Comparison of ENCODE assay signal across 9 cellular contexts in the genomic region with DNA sequence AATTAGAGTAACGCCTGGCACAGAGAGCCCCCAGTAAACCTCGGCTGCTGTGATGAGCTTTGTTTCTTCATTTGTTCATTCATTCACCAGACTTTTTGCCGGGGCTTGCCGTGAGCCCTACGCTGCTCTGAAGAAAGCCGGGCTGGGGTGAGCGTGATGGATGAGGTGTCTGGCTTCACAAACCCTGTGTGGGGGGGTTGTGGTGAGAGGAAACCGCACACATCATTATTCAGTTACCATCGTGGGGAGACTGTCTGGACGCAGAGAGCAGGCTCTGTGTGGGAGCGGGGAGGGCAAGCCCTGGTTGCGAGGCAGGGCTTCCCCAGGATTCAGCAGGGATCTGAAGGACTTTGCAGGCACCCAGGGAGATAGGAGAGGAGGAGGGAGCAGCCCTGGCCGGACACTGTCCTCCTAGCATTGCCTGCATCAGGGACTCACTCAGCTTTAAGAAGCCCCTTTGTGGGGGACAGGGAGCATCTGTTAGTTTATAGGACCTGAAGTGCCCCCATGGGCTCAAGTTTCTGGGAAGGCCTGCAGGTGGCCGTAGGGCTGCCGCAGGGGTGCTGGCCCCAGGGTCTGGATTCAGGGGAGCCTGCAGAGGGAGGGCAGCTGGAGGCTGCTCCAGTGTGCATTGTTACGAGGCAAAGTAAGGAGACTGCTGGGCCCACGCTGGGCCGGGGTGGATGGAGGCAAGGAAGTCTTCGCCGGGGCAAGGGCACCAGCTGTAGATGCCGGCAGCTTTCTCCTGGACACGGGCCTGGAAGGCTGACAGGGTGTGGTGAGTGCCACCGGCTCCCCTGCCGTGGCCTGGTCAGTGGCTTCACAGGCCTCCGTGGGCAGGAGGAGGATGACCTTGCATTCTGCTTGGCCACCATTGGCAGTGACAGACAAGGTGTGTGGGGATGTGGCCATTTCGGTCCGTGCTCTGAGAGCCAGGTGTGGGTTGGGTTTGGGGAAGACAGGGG.
DNase-seq lines count a peak whose midpoint lies in the region; ATAC-seq and TF ChIP-seq lines count a peak whose summit lies in the region.
"Had no signal": no experiment of that assay in that cellular context is flagged by ENCODE, and none has a peak within 500 bp of the region (broad histone marks: within the 10 kb centered on the region; RNA-seq: fewer than 3 reads in every experiment).

No MANE protein-coding gene starts in this region.

- TF ChIP-seq CTCF in DND-41 (IDR thresholded peaks at IDR 0.05; ENCODE audit: borderline replicate concordance, extremely low read depth, low read length, poor library complexity, severe bottlenecking), result no peak
- no peak for TF ChIP-seq CTCF in Panc1 (IDR thresholded peaks at IDR 0.05)
- TF ChIP-seq CTCF in left lung (IDR thresholded peaks at IDR 0.05), result no peak

- H3K9ac ChIP-seq in DND-41 (ENCODE audit: low read depth, low read length) (no peak overlapping the region), stomach smooth muscle (ENCODE audit: low read length in 2 of 2) (peak overlapping the region; percentile 12 to 36)

- in situ Hi-C loops in Panc1 (cut with HindIII; ENCODE audit: low pct_unique_long_range_greater_than_20kb, low sequenced_read_pairs), result no loop called here

- H3K79me2 ChIP-seq in DND-41 (ENCODE audit: insufficient read depth, low read length), result peaks cover 100% of the 10 kb centered on the region

- H3K4me1 ChIP-seq in DND-41 (ENCODE audit: insufficient read depth, low read length), result peaks cover 37% of the 10 kb centered on the region
- H3K4me1 ChIP-seq in Panc1 (ENCODE audit: control insufficient read depth, insufficient read depth, low read length), result peaks cover 91% of the 10 kb centered on the region
- H3K4me1 ChIP-seq in left lung, result peaks cover 66 to 98% of the 10 kb centered on the region in 2 donors
- peaks cover 98% of the 10 kb centered on the region for H3K4me1 ChIP-seq in stomach smooth muscle (ENCODE audit: control insufficient read depth, insufficient read depth, low read length)

- peaks cover 99% of the 10 kb centered on the region for H4K20me1 ChIP-seq in DND-41 (ENCODE audit: insufficient read depth, low read length)

- BruUV-seq in Panc1 (replicated peaks; lab: Mats Ljungman, UMichigan), result no TSS peak

- H3K4me3 ChIP-seq in DND-41 (ENCODE audit: low read depth in 1 of 2, low read length in 2 of 2), result no peak overlapping the region
- no peak overlapping the region for H3K4me3 ChIP-seq in Panc1 (ENCODE audit: low read depth in 2 of 2, low read length in 2 of 2)
- H3K4me3 ChIP-seq in left lung, result no peak overlapping the region
- peak overlapping the region in 1 of 2 donors; percentile 40 for H3K4me3 ChIP-seq in stomach smooth muscle (ENCODE audit: low read length in 2 of 2)
- H3K4me3 ChIP-seq: ovary had no signal

- ATAC-seq in DND-41 (ENCODE audit: insufficient read depth, low read depth) (peak; percentile 75), Panc1 (no peak), left lung (peak; percentile 4), sciatic nerve (no peak), GM18870 (IDR thresholded peaks at IDR 0.05; ENCODE audit: unreplicated experiment) (no peak)

- H3K27me3 ChIP-seq in DND-41 (ENCODE audit: insufficient read depth, low read length, poor library complexity) (no peaks in the 10 kb centered on the region), Panc1 (ENCODE audit: control insufficient read depth, insufficient read depth, low read length) (no peaks in the 10 kb centered on the region), left lung (no peaks in the 10 kb centered on the region), stomach smooth muscle (ENCODE audit: control insufficient read depth in 1 of 2, insufficient read depth in 2 of 2, low read length in 2 of 2) (no peaks in the 10 kb centered on the region)
- H3K27me3 ChIP-seq: ovary had no signal

- peaks cover 96% of the 10 kb centered on the region for H3K4me1 Mint-ChIP-seq in activated naive CD4-positive, alpha-beta T cell treated with anti-CD3 and anti-CD28 coated beads, Interleukin-2, amount 50 U/mL, for 24 hours

- H3K27ac ChIP-seq in DND-41 (ENCODE audit: low read length) (peak overlapping the region; percentile 35; the same call in 1 of the 2 replicates), Panc1 (ENCODE audit: low read length) (0 out of 2 replicates have a peak overlapping the region, but pooled peaks have one; percentile 15), left lung (no peak overlapping the region), stomach smooth muscle (ENCODE audit: low read length) (peak overlapping the region; percentile 94)

- CTCF ChIA-PET in Panc1 (lab: Charles Lee), result no interaction called here

- peaks cover 96% of the 10 kb centered on the region for H3K36me3 ChIP-seq in DND-41 (ENCODE audit: insufficient read depth, low read length)
- H3K36me3 ChIP-seq in Panc1 (ENCODE audit: control insufficient read depth, insufficient read depth, low read length), result 0 out of 2 replicates have a peak, but pooled peaks cover 4% of the 10 kb centered on the region
- H3K36me3 ChIP-seq in left lung, result no peaks in the 10 kb centered on the region
- H3K36me3 ChIP-seq in stomach smooth muscle (ENCODE audit: control insufficient read depth in 2 of 2, insufficient read depth in 2 of 2, low read length in 2 of 2), result no peaks in the 10 kb centered on the region
- H3K36me3 ChIP-seq: ovary had no signal

- no peaks in the 10 kb centered on the region for H3K27me3 Mint-ChIP-seq in activated naive CD4-positive, alpha-beta T cell treated with anti-CD3 and anti-CD28 coated beads, Interleukin-2, amount 50 U/mL, for 24 hours

- H3K9me3 Mint-ChIP-seq in activated naive CD4-positive, alpha-beta T cell treated with anti-CD3 and anti-CD28 coated beads, Interleukin-2, amount 50 U/mL, for 24 hours, result no peaks in the 10 kb centered on the region

- no peak overlapping the region for H2AFZ ChIP-seq in DND-41 (ENCODE audit: low read depth, low read length)

- H3K4me3 Mint-ChIP-seq in activated naive CD4-positive, alpha-beta T cell treated with anti-CD3 and anti-CD28 coated beads, Interleukin-2, amount 50 U/mL, for 24 hours, result peak overlapping the region; percentile 78

- peak; percentile 62 for DNase-seq in DND-41
- no peak for DNase-seq in Panc1 (ENCODE audit: low read depth, low spot score)
- peak in 1 of 2 donors; percentile 71 for DNase-seq in left lung
- DNase-seq in AML-193 (lab: John Stamatoyannopoulos, UW), result no peak
- no peak for DNase-seq in sciatic nerve (ENCODE audit: low spot score)

- H3K27ac Mint-ChIP-seq in activated naive CD4-positive, alpha-beta T cell treated with anti-CD3 and anti-CD28 coated beads, Interleukin-2, amount 50 U/mL, for 24 hours, result peak overlapping the region; percentile 97

- POLR2A ChIA-PET in Panc1 (lab: Charles Lee), result no interaction called here

- intact Hi-C loops in Panc1 (cut with micrococcal nuclease; ENCODE audit: unreplicated experiment) (no loop called here), left lung (cut with DNase I) (loop anchor here in 1 of 2 donors (5.0 kb wide), 1 partner anchor 43 kb away; no protein-coding TSS in a partner anchor), sciatic nerve (cut with DNase I) (no loop called here)

- no peak overlapping the region for H3K4me2 ChIP-seq in DND-41 (ENCODE audit: insufficient read depth, low read length)

- peaks cover 12% of the 10 kb centered on the region for H3K36me3 Mint-ChIP-seq in activated naive CD4-positive, alpha-beta T cell treated with anti-CD3 and anti-CD28 coated beads, Interleukin-2, amount 50 U/mL, for 24 hours

- no peaks in the 10 kb centered on the region for H3K9me3 ChIP-seq in DND-41 (ENCODE audit: insufficient read depth, low read length, severe bottlenecking)
- no peaks in the 10 kb centered on the region for H3K9me3 ChIP-seq in Panc1 (ENCODE audit: control insufficient read depth, insufficient read depth, low read depth, low read length)
- no peaks in the 10 kb centered on the region for H3K9me3 ChIP-seq in left lung
- H3K9me3 ChIP-seq in stomach smooth muscle (ENCODE audit: control insufficient read depth in 2 of 2, low read length in 2 of 2), result no peaks in the 10 kb centered on the region
- H3K9me3 ChIP-seq: ovary had no signal

Comparison
In these comparisons a context has a peak if more than half of its experiments do, and no peak if none do; other contexts are left out.
1. ATAC-seq: peak in DND-41 (single experiment) and left lung (single experiment); none in Panc1 (single experiment), sciatic nerve (single experiment) and GM18870 (single experiment).
2. H3K27ac ChIP-seq: peak in DND-41 (single experiment), Panc1 (single experiment) and stomach smooth muscle (single experiment); none in left lung (0 of 2).